ENCODE assay signal across 2 cellular contexts in genomic region chr13:110268576-110269185, GRCh38.
TF ChIP-seq lines count a peak whose summit lies in the region.

No MANE protein-coding gene starts in this region.

TF ChIP-seq in K562, 482 proteins besides CTCF, POLR2A, EP300 and RAD21 (continued from another document):
- TF ChIP-seq ELK1 (CRISPR knock-in tag; IDR thresholded peaks at IDR 0.05) (no peak), ZNF778 (CRISPR knock-in tag; IDR thresholded peaks at IDR 0.05) (no peak)

TF ChIP-seq in SK-N-SH treated with all-trans-retinoic acid at 6 μM for 48 hours, 23 proteins besides CTCF, POLR2A, EP300 and RAD21 (continued from another document):
- TF ChIP-seq BACH2 (CRISPR knock-in tag; IDR thresholded peaks at IDR 0.05; ENCODE audit: borderline replicate concordance) (no peak), CREB5 (CRISPR knock-in tag; IDR thresholded peaks at IDR 0.05; ENCODE audit: low read depth) (no peak), PATZ1 (CRISPR knock-in tag; IDR thresholded peaks at IDR 0.05; ENCODE audit: borderline replicate concordance) (no peak), CSRNP3 (CRISPR knock-in tag; IDR thresholded peaks at IDR 0.05) (no peak), POU6F1 (CRISPR knock-in tag; IDR thresholded peaks at IDR 0.05; ENCODE audit: borderline replicate concordance, low read depth) (no peak)
